Comparison of ENCODE assay signal across 9 cellular contexts in the genomic region with DNA sequence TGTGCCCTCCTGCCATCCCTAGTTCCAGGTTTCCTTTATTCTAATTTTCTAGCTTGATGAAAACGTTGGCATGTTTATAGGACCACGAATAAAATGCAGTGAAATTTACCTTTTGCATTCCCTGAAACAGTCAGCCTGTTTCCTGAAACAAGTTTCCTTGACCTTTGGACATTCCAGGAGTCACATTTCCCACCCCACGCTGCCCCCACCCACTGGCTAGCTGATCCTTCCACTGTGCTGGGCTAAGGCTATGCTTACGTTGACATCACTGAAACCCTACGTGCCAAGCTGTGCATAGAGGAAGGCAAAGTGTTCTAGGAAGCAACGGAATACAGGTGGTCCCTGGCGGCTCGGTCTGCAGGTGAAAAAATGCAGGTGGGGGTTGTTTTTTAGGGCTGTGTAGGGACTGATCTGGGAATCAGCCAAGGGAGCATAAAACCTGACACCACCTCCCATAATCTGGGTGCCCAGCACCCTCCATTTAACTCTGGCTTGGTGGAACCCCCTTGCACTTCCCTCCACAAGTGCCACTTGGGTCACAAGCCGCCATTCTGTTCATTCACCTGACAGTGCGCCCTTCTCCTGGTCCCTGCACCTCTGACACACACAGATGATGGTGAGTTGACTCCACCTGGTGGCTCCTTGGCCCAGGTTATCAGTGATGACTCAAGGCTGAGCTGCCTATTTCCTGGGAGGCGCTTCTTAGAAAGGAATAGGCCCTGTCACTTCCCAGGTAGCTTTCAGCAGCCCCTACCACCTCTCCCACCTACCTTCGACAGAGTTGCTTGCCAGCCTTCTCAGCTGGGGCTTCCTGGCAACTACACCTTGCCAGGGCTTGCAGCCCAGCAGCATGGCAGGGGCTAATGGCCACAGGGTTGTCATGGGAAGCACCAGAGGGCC.
DNase-seq lines count a peak whose midpoint lies in the region; ATAC-seq lines count a peak whose summit lies in the region.
"Had no signal": no experiment of that assay in that cellular context is flagged by ENCODE, and none has a peak within 500 bp of the region (broad histone marks: within the 10 kb centered on the region; RNA-seq: fewer than 3 reads in every experiment).

No MANE protein-coding gene starts in this region.

- H3K4me1 Mint-ChIP-seq in activated CD4-positive, alpha-beta T cell treated with anti-CD3 and anti-CD28 coated beads for 36 hours = no peaks in the 10 kb centered on the region
- H3K4me1 Mint-ChIP-seq in activated T-helper 1 cell treated with anti-CD3 and anti-CD28 coated beads, Interleukin-12 subunit alpha, Interleukin-12 subunit beta, Interleukin-2, Interleukin-4 antibody, amounts not matched to agents 30 ng/mL and 10 ng/mL and 1 ng/mL, durations not matched to agents 14 hours and 24 hours and 36 hours (ENCODE audit: low read depth) = peaks cover 7% of the 10 kb centered on the region

- no peaks in the 10 kb centered on the region for H3K36me3 ChIP-seq in iPS DF 6.9 (ENCODE audit: control insufficient read depth, insufficient read depth, low read length)
- H3K36me3 ChIP-seq: neutrophil had no signal

- intact Hi-C loops in activated CD4-positive, alpha-beta T cell treated with anti-CD3 and anti-CD28 coated beads for 36 hours (cut with DNase I, micrococcal nuclease) = loop anchor here (1.0 kb wide), 2 partner anchors 97 to 173 kb away; no protein-coding TSS in a partner anchor
- intact Hi-C loops in activated T-helper 1 cell treated with anti-CD3 and anti-CD28 coated beads, Interleukin-12 subunit alpha, Interleukin-12 subunit beta, Interleukin-2, Interleukin-4 antibody, amounts not matched to agents 30 ng/mL and 10 ng/mL and 1 ng/mL, durations not matched to agents 14 hours and 24 hours and 36 hours (cut with micrococcal nuclease) = loop anchor here (1.0 kb wide), 2 partner anchors 173 to 295 kb away; no protein-coding TSS in a partner anchor

- ATAC-seq in activated CD4-positive, alpha-beta T cell treated with anti-CD3 and anti-CD28 coated beads for 36 hours = peak; percentile 90
- ATAC-seq in HG03039 (IDR thresholded peaks at IDR 0.05; ENCODE audit: unreplicated experiment) = peak; percentile 47

- H3K4me3 ChIP-seq in iPS DF 6.9 (ENCODE audit: low read length) = no peak overlapping the region

- DNase-seq in activated CD4-positive, alpha-beta T cell treated with anti-CD3 and anti-CD28 coated beads for 36 hours = peak; percentile 71
- no peak for DNase-seq in activated CD4-positive, alpha-beta T cell treated with anti-CD3 and anti-CD28 coated beads for 1 hour
- DNase-seq in SHP77 treated with DMSO at 0.1 percent for 48 hours (lab: John Stamatoyannopoulos, UW) (peak; percentile 38), iPS DF 6.9 (ENCODE audit: low read depth, low spot score) (peak; percentile 52), hepatic stellate cell (ENCODE audit: low spot score) (no peak), putamen (ENCODE audit: low spot score) (no peak)
- DNase-seq in activated T-helper 1 cell treated with anti-CD3 and anti-CD28 coated beads, Interleukin-12 subunit alpha, Interleukin-12 subunit beta, Interleukin-2, Interleukin-4 antibody, amounts not matched to agents 30 ng/mL and 10 ng/mL and 1 ng/mL, durations not matched to agents 14 hours and 24 hours and 36 hours (ENCODE audit: low spot score) = no peak

- no peaks in the 10 kb centered on the region for H3K27me3 ChIP-seq in iPS DF 6.9 (ENCODE audit: control insufficient read depth, insufficient read depth, low read length)
- H3K27me3 ChIP-seq: neutrophil had no signal

- POLR2A ChIA-PET in activated CD4-positive, alpha-beta T cell treated with anti-CD3 and anti-CD28 coated beads for 36 hours (lab: Charles Lee) = no interaction called here

- no peaks in the 10 kb centered on the region for H3K4me1 ChIP-seq in iPS DF 6.9 (ENCODE audit: control insufficient read depth, insufficient read depth, low read length)

- no CpG with 5 or more reads among the region's 12 CpGs for WGBS in iPS DF 6.9 (ENCODE audit: insufficient coverage, insufficient read length)

- H3K27ac Mint-ChIP-seq in activated CD4-positive, alpha-beta T cell treated with anti-CD3 and anti-CD28 coated beads for 36 hours = no peak overlapping the region
- no peak overlapping the region for H3K27ac Mint-ChIP-seq in activated T-helper 1 cell treated with anti-CD3 and anti-CD28 coated beads, Interleukin-12 subunit alpha, Interleukin-12 subunit beta, Interleukin-2, Interleukin-4 antibody, amounts not matched to agents 30 ng/mL and 10 ng/mL and 1 ng/mL, durations not matched to agents 14 hours and 24 hours and 36 hours

- H3K27ac ChIP-seq in iPS DF 6.9 (ENCODE audit: low read length) = no peak overlapping the region
- H3K27ac ChIP-seq: neutrophil had no signal

- H3K9me3 Mint-ChIP-seq in activated CD4-positive, alpha-beta T cell treated with anti-CD3 and anti-CD28 coated beads for 36 hours (ENCODE audit: low read depth) = no peaks in the 10 kb centered on the region
- peaks cover 6% of the 10 kb centered on the region for H3K9me3 Mint-ChIP-seq in activated T-helper 1 cell treated with anti-CD3 and anti-CD28 coated beads, Interleukin-12 subunit alpha, Interleukin-12 subunit beta, Interleukin-2, Interleukin-4 antibody, amounts not matched to agents 30 ng/mL and 10 ng/mL and 1 ng/mL, durations not matched to agents 14 hours and 24 hours and 36 hours

- H3K36me3 Mint-ChIP-seq in activated CD4-positive, alpha-beta T cell treated with anti-CD3 and anti-CD28 coated beads for 36 hours (ENCODE audit: low read depth) = no peaks in the 10 kb centered on the region
- no peaks in the 10 kb centered on the region for H3K36me3 Mint-ChIP-seq in activated T-helper 1 cell treated with anti-CD3 and anti-CD28 coated beads, Interleukin-12 subunit alpha, Interleukin-12 subunit beta, Interleukin-2, Interleukin-4 antibody, amounts not matched to agents 30 ng/mL and 10 ng/mL and 1 ng/mL, durations not matched to agents 14 hours and 24 hours and 36 hours (ENCODE audit: low read depth)

- H3K27me3 Mint-ChIP-seq in activated CD4-positive, alpha-beta T cell treated with anti-CD3 and anti-CD28 coated beads for 36 hours = no peaks in the 10 kb centered on the region
- no peaks in the 10 kb centered on the region for H3K27me3 Mint-ChIP-seq in activated T-helper 1 cell treated with anti-CD3 and anti-CD28 coated beads, Interleukin-12 subunit alpha, Interleukin-12 subunit beta, Interleukin-2, Interleukin-4 antibody, amounts not matched to agents 30 ng/mL and 10 ng/mL and 1 ng/mL, durations not matched to agents 14 hours and 24 hours and 36 hours (ENCODE audit: insufficient read depth)

- CTCF ChIA-PET in activated CD4-positive, alpha-beta T cell treated with anti-CD3 and anti-CD28 coated beads for 36 hours (lab: Charles Lee) = interaction anchor here (0.9 to 1.5 kb wide), 5 partner anchors 20 to 191 kb away, joined by 3 to 5 read pairs (median 4); no protein-coding TSS in a partner anchor

- no peaks in the 10 kb centered on the region for H3K9me3 ChIP-seq in iPS DF 6.9 (ENCODE audit: control insufficient read depth, insufficient read depth, low read length)
- H3K9me3 ChIP-seq: neutrophil had no signal

- no peak overlapping the region for H3K4me3 Mint-ChIP-seq in activated CD4-positive, alpha-beta T cell treated with anti-CD3 and anti-CD28 coated beads for 36 hours
- no peak overlapping the region for H3K4me3 Mint-ChIP-seq in activated T-helper 1 cell treated with anti-CD3 and anti-CD28 coated beads, Interleukin-12 subunit alpha, Interleukin-12 subunit beta, Interleukin-2, Interleukin-4 antibody, amounts not matched to agents 30 ng/mL and 10 ng/mL and 1 ng/mL, durations not matched to agents 14 hours and 24 hours and 36 hours

Comparison
In these comparisons a context has a peak if more than half of its experiments do, and no peak if none do; other contexts are left out.
1. DNase-seq: peak in activated CD4-positive, alpha-beta T cell treated with anti-CD3 and anti-CD28 coated beads for 36 hours (single experiment), SHP77 treated with DMSO at 0.1 percent for 48 hours (single experiment) and iPS DF 6.9 (single experiment); none in activated CD4-positive, alpha-beta T cell treated with anti-CD3 and anti-CD28 coated beads for 1 hour (single experiment), hepatic stellate cell (single experiment), activated T-helper 1 cell treated with anti-CD3 and anti-CD28 coated beads, Interleukin-12 subunit alpha, Interleukin-12 subunit beta, Interleukin-2, Interleukin-4 antibody, amounts not matched to agents 30 ng/mL and 10 ng/mL and 1 ng/mL, durations not matched to agents 14 hours and 24 hours and 36 hours (single experiment) and putamen (single experiment).